In the genomic region with DNA sequence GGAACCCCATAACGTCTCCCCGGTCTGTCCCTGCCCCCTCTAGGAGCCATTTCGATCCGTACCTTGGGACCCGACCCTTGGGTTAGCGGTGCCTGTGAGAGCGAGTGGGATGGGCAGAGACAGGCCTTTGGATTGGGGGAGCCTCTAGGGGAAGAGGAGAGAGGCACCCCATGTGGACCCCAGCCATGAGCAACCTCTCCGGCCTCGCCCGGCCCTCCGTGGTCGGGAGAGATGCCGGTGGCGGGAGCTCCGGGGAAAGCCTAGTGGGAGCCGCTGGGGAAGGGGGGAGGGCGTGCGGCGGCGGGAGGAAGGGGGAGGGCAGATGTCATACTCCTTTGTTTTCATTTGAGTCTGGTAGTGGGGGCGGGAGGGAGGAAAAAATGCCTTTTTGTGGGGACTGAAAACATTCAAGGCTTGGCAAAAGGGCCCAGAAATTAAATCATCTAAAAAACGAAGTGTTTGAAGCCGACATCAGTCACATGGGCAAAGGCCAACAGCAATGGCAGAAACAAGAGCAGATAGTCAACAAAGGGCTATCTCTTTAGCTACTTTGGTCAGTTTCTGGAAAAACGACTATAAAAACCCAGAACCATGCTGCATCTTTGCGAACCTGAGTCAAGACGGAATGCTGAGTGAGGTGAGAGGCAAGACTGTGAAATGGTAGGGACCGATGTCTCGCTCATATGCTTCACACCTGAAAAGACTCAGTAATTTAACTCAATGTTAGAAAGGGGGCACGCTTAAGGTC, we compare ENCODE assay signal across 7 cellular contexts. TPM values are rescaled to one million over a fixed set of nuclear protein-coding genes. Genes with fewer than 3 reads are reported as not detected.
DNase-seq lines count a peak whose midpoint lies in the region; ATAC-seq and TF ChIP-seq lines count a peak whose summit lies in the region.

No MANE protein-coding gene starts in this region.

- H3K9me3 ChIP-seq in HUES64 (ENCODE audit: insufficient read depth, low read depth, low read length) (peaks cover 4% of the 10 kb centered on the region; the same call in 1 of the 2 replicates), SK-N-MC (ENCODE audit: low read depth, low read length) (peaks cover 8% of the 10 kb centered on the region; the same call in 1 of the 2 replicates), iPS-18c (ENCODE audit: control insufficient read depth, insufficient read depth, low read length) (no peaks in the 10 kb centered on the region), gastrocnemius medialis (no peaks in the 10 kb centered on the region)

- intact Hi-C loops in gastrocnemius medialis (cut with DNase I; ENCODE audit: low total_unique reads), result loop anchor here (5.0 kb wide), 1 partner anchor 125 kb away; no protein-coding TSS in a partner anchor

- 1% methylated on average over 28 of the region's 29 CpGs for WGBS in HUES64

- ATAC-seq in GM21619 (IDR thresholded peaks at IDR 0.05; ENCODE audit: unreplicated experiment), result peak; percentile 43
- ATAC-seq in gastrocnemius medialis, result peak; percentile 81 to 84

- in situ Hi-C loops in T47D (cut with HindIII; ENCODE audit: low pct_unique_long_range_greater_than_20kb, low sequenced_read_pairs) (no loop called here), gastrocnemius medialis (cut with MboI; ENCODE audit: low sequenced_read_pairs in 4 of 4) (no loop called here)

- H3K4me1 ChIP-seq in HUES64 (ENCODE audit: insufficient read depth, low read length), result peaks cover 22% of the 10 kb centered on the region
- peaks cover 13 to 18% of the 10 kb centered on the region in 2 donors for H3K4me1 ChIP-seq in gastrocnemius medialis

- TF ChIP-seq POLR2A in gastrocnemius medialis (IDR thresholded peaks at IDR 0.05), result peak in 1 of 2 donors; percentile 11

- TF ChIP-seq CTCF in gastrocnemius medialis (IDR thresholded peaks at IDR 0.05 in 4 of 5, conservative IDR thresholded peaks at IDR 0.05 in 1 of 5), result no peak

- H3K27me3 ChIP-seq in HUES64 (ENCODE audit: insufficient read depth, low read length) (no peaks in the 10 kb centered on the region), gastrocnemius medialis (no peaks in the 10 kb centered on the region)

- H3K36me3 ChIP-seq in HUES64 (ENCODE audit: insufficient read depth, low read length) (peaks cover 34% of the 10 kb centered on the region), SK-N-MC (ENCODE audit: insufficient read depth, low read length) (peaks cover 49% of the 10 kb centered on the region), gastrocnemius medialis (no peaks in the 10 kb centered on the region)

- DNase-seq in GM03348 (ENCODE audit: low spot score), result peak; percentile 87
- DNase-seq in SK-N-MC (ENCODE audit: low read depth, low spot score), result no peak
- peak; percentile 10 to 28 for DNase-seq in T47D (ENCODE audit: low read depth in 1 of 2, low spot score in 1 of 2)
- DNase-seq in gastrocnemius medialis, result peak; percentile 34 to 43

- H3K9ac ChIP-seq in HUES64 (ENCODE audit: low read depth, low read length) (peak overlapping the region; percentile 99), SK-N-MC (ENCODE audit: insufficient read length) (peak overlapping the region; percentile 99)

- H3K4me3 ChIP-seq in HUES64 (ENCODE audit: low read length) (peak overlapping the region; percentile 98), SK-N-MC (peak overlapping the region; percentile 91), iPS-18c (ENCODE audit: insufficient read depth, low read depth, low read length) (peak overlapping the region; percentile 66), gastrocnemius medialis (peak overlapping the region; percentile 91 to 99 (median 97))

- peak overlapping the region; percentile 98 for H3K27ac ChIP-seq in HUES64 (ENCODE audit: low read depth, low read length)
- peak overlapping the region; percentile 92 for H3K27ac ChIP-seq in SK-N-MC
- peak overlapping the region; percentile 96 to 98 (median 97) for H3K27ac ChIP-seq in gastrocnemius medialis

RNA-seq across cellular contexts. Expression of gene PTBP2, which starts 0.8 kb away (rescaled TPM):
- 46.7 TPM for polyA plus RNA-seq in HUES64 (2013, experiment 1 of 2)
- 50.4 TPM for polyA plus RNA-seq in HUES64 (2013, experiment 2 of 2)
- 10 to 100 TPM; 21.4 to 33.0 (median 26.5) TPM for total RNA-seq in gastrocnemius medialis
